ENCODE assay signal across 8 cellular contexts in the genomic region with DNA sequence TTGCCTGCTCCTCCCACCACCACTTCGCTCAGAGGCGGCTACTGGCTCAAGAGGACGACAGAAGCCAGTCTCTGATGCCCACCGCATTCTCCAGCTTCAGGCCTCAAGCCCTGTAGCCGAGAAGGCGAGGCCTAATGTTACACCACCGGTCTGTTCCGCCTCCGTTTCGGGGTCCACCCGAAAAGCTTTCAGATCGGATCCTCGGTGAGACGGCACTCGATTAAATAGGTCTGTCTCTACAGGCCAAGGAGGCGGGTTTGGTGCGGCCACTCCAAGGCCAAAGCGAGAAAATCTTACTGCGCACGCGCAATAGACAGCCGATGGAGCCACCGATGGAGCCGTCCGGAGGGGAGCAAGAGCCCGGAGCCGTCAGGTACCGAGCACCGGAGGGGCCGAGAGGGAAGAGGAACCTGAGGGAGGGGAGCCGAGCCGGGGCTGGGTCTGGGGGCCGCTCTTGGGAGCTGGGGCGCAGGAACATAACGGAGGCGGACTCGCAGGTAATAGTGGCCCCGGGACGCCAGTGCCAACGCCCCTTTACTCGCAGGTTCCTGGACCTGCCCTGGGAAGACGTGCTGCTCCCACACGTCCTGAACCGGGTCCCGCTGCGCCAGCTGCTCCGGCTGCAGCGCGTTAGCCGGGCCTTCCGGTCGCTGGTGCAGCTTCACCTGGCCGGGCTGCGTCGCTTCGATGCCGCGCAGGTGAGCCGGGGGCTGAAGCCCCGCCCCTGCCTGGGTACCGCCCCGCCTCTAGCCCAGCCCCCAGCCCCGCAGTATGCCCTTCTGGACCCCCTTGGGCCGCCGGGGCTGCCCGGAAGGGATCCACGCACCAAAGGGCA. TPM values are rescaled to one million over a fixed set of nuclear protein-coding genes. Genes with fewer than 3 reads are reported as not detected.
DNase-seq lines count a peak whose midpoint lies in the region; TF ChIP-seq lines count a peak whose summit lies in the region.

Gene FBXL15 (plus strand): TSS at position 27 of the 835 bp plus-strand sequence. CDS start 294 bp downstream, at position 321.

- in situ Hi-C loops in HAP-1 (cut with MboI; ENCODE audit: low sequenced_read_pairs), result no loop called here

- peaks cover 4% of the 10 kb centered on the region; the same call in 1 of the 2 replicates for H3K79me2 ChIP-seq in MM.1S (ENCODE audit: low read length)
- H3K79me2 ChIP-seq in neural cell (replicated peaks; ENCODE audit: insufficient read depth, low read length), result peaks cover 4% of the 10 kb centered on the region

- H2AFZ ChIP-seq in MM.1S (ENCODE audit: low read length), result peak within 1 kb of the TSS; percentile 84
- H2AFZ ChIP-seq in neural cell (ENCODE audit: low read depth, low read length), result peak within 1 kb of the TSS; percentile 69

- H3K9me3 ChIP-seq in HAP-1, result no peaks in the 10 kb centered on the region
- no peaks in the 10 kb centered on the region for H3K9me3 ChIP-seq in MM.1S (replicated peaks; ENCODE audit: insufficient read depth, low read length)
- no peaks in the 10 kb centered on the region for H3K9me3 ChIP-seq in neural cell (ENCODE audit: low read length)
- H3K9me3 ChIP-seq in stomach, result no peaks in the 10 kb centered on the region

- peak; percentile 40 for TF ChIP-seq EP300 in neural cell (conservative IDR thresholded peaks at IDR 0.05; ENCODE audit: poor library complexity, severe bottlenecking)
- no peak for TF ChIP-seq EP300 in stomach (IDR thresholded peaks at IDR 0.05)

- H3F3A ChIP-seq in MM.1S (ENCODE audit: insufficient read depth, low read length) (peaks cover 22% of the 10 kb centered on the region), neural cell (ENCODE audit: insufficient read depth, low read length, poor library complexity, severe bottlenecking) (peaks cover 6% of the 10 kb centered on the region)

- DNase-seq in ELR (ENCODE audit: low read depth) (peak; percentile 98), HAP-1 (ENCODE audit: low spot score in 2 of 2) (peak; percentile 92 to 98), MM.1S (peak; percentile 98), SIG-M5 (lab: John Stamatoyannopoulos, UW) (peak; percentile 85), activated gamma-delta T cell (lab: John Stamatoyannopoulos, UW) (peak; percentile 60), fibroblast of the conjunctiva (ENCODE audit: low read depth) (peak; percentile 90), stomach (peak; percentile 99)

- H4K20me1 ChIP-seq in MM.1S (ENCODE audit: insufficient read depth, low read length), result no peaks in the 10 kb centered on the region
- no peaks in the 10 kb centered on the region for H4K20me1 ChIP-seq in neural cell (ENCODE audit: insufficient read depth)

- 0 to 1% (median 0%) methylated on average over 40 to 67 of the region's 67 CpGs for WGBS in stomach, 5 donors

- no peak for TF ChIP-seq POLR2A in stomach (IDR thresholded peaks at IDR 0.05)

- H3K4me2 ChIP-seq in MM.1S (ENCODE audit: low read depth, low read length) (peak within 1 kb of the TSS; percentile 100), neural cell (ENCODE audit: low read length) (peak within 1 kb of the TSS; percentile 91)

- H3K4me3 ChIP-seq in HAP-1 (peak within 1 kb of the TSS; percentile 81), MM.1S (ENCODE audit: low read length) (peak within 1 kb of the TSS; percentile 86), neural cell (ENCODE audit: low read length) (peak within 1 kb of the TSS; percentile 97), stomach (peak within 1 kb of the TSS; percentile 79 to 96 (median 91))

- H3K9ac ChIP-seq in MM.1S (ENCODE audit: low read length), result peak within 1 kb of the TSS; percentile 80
- H3K9ac ChIP-seq in neural cell (ENCODE audit: low read length), result peak within 1 kb of the TSS; percentile 84

- H3K9me2 ChIP-seq in MM.1S (replicated peaks; ENCODE audit: insufficient read depth, low read length), result no peaks in the 10 kb centered on the region
- no peaks in the 10 kb centered on the region for H3K9me2 ChIP-seq in neural cell (ENCODE audit: insufficient read depth, low read length)

- H3K27me3 ChIP-seq in HAP-1 (ENCODE audit: low read depth) (no peaks in the 10 kb centered on the region), MM.1S (replicated peaks; ENCODE audit: insufficient read depth, low read length) (peaks cover 18% of the 10 kb centered on the region), neural cell (ENCODE audit: insufficient read depth, low read depth, low read length) (no peaks in the 10 kb centered on the region), stomach (peaks cover 0 to 36% (median 32%) of the 10 kb centered on the region in 3 donors)

- H3K27ac ChIP-seq in MM.1S (ENCODE audit: low read length), result peak within 1 kb of the TSS; percentile 74; the same call in 1 of the 2 replicates
- H3K27ac ChIP-seq in neural cell (ENCODE audit: low read length), result peak within 1 kb of the TSS; percentile 93
- peak within 1 kb of the TSS; percentile 93 to 98 (median 94) for H3K27ac ChIP-seq in stomach

- H3K4me1 ChIP-seq in HAP-1 (peaks cover 19% of the 10 kb centered on the region), MM.1S (ENCODE audit: low read length) (peaks cover 15% of the 10 kb centered on the region), stomach (peaks cover 32 to 57% (median 47%) of the 10 kb centered on the region in 4 donors)

- TF ChIP-seq CTCF in MM.1S (IDR thresholded peaks at IDR 0.05; ENCODE audit: low read length) (no peak), neural cell (IDR thresholded peaks at IDR 0.05; ENCODE audit: poor library complexity, severe bottlenecking) (no peak), stomach (IDR thresholded peaks at IDR 0.05) (peak in 1 of 7 experiments; percentile 30)

- H3K36me3 ChIP-seq in HAP-1 (replicated peaks), result peaks cover 20% of the 10 kb centered on the region
- H3K36me3 ChIP-seq in MM.1S (replicated peaks; ENCODE audit: insufficient read depth, low read length), result no peaks in the 10 kb centered on the region
- H3K36me3 ChIP-seq in neural cell (ENCODE audit: insufficient read depth, low read length), result no peaks in the 10 kb centered on the region
- peaks cover 0 to 23% (median 21%) of the 10 kb centered on the region in 4 donors for H3K36me3 ChIP-seq in stomach

- intact Hi-C loops in stomach (cut with DNase I; ENCODE audit: low total_unique reads), result no loop called here

- TF ChIP-seq RAD21 in neural cell (conservative IDR thresholded peaks at IDR 0.05), result no peak

TF ChIP-seq in neural cell, 6 proteins besides CTCF, POLR2A, EP300 and RAD21:
- peak; percentile 27 for TF ChIP-seq SMC3 (conservative IDR thresholded peaks at IDR 0.05; ENCODE audit: poor library complexity)
- peak; percentile 67 for TF ChIP-seq MXI1 (conservative IDR thresholded peaks at IDR 0.05; ENCODE audit: poor library complexity, severe bottlenecking)
- TF ChIP-seq EZH2 (IDR thresholded peaks at IDR 0.05; ENCODE audit: borderline replicate concordance, insufficient read depth, low read length, poor library complexity, severe bottlenecking), result no peak
- no peak for TF ChIP-seq REST (IDR thresholded peaks at IDR 0.05; ENCODE audit: borderline replicate concordance)
- TF ChIP-seq TAF1 (IDR thresholded peaks at IDR 0.05; ENCODE audit: low read depth), result peak; percentile 40
- peak; percentile 78 for TF ChIP-seq POLR2AphosphoS5 (IDR thresholded peaks at IDR 0.05)
TF ChIP-seq in neural cell: peak in this region for 4.

RNA-seq across cellular contexts. Expression of gene FBXL15, which starts in this region (rescaled TPM):
- polyA plus RNA-seq in neural cell (27.5 and 37.8 TPM in 2 replicates), stomach (10 to 100 TPM; 19.2 to 21.4 (median 20.4) TPM)
- polyA minus RNA-seq in neural cell, result 16.2 and 22.2 TPM in 2 replicates
- total RNA-seq in stomach, result 100 to 1,000 TPM in 1 of 5 donors, 10 to 100 TPM in 2, 1 to 10 TPM in 2; 3.5 to 315 (median 15.6) TPM

Comparison
In these comparisons a context has a peak if more than half of its experiments do, and no peak if none do; other contexts are left out.
1. Peak in every context shown above with its lines: DNase-seq, H3K4me3 ChIP-seq and H3K27ac ChIP-seq.